1 cellular context compared by ENCODE assay signal in genomic region chr18:11857177-11857887, GRCh38.
TF ChIP-seq lines count a peak whose summit lies in the region.

No MANE protein-coding gene starts in this region.

TF ChIP-seq in GM12878, 131 proteins besides CTCF, POLR2A, EP300 and RAD21:
- TF ChIP-seq NKRF (conservative IDR thresholded peaks at IDR 0.05) = no peak
- TF ChIP-seq BCL3 (IDR thresholded peaks at IDR 0.05; ENCODE audit: borderline replicate concordance, insufficient read depth, low read depth, low read length, poor library complexity, severe bottlenecking) = peak; percentile 26
